16 cellular contexts compared by ENCODE assay signal in the genomic region with DNA sequence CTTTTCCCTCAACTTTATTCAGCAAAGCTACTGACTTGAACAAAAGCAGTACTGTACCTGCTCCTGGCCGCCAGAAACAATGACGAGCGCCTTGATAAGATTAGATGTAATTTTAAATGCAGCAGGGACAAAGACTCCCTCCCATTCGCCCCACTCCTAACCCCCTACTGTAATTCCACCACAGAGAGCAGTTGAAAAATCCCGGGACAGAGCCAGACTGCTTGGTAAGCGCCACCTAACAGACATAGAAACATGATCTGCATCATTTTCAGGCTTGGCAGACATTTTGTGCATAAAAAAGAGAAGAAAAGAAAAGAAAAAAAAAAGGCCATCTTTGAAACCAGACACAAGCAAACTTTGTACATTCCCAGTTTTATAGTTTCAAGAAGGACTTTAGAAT.
DNase-seq lines count a peak whose midpoint lies in the region; ATAC-seq and TF ChIP-seq lines count a peak whose summit lies in the region.
"Had no signal": no experiment of that assay in that cellular context is flagged by ENCODE, and none has a peak within 500 bp of the region (broad histone marks: within the 10 kb centered on the region; RNA-seq: fewer than 3 reads in every experiment).

No MANE protein-coding gene starts in this region.

- H3K4me3 ChIP-seq in hepatocyte (no peak overlapping the region), right lobe of liver (no peak overlapping the region), colonic mucosa (no peak overlapping the region)
- H3K4me3 ChIP-seq: ovary, SK-N-MC had no signal

- no peaks in the 10 kb centered on the region for H3K9me2 ChIP-seq in hepatocyte (replicated peaks; ENCODE audit: insufficient read depth)

- DNase-seq in HPDE6-E6E7 (ENCODE audit: extremely low spot score) = peak; percentile 1
- DNase-seq in RPMI7951 (ENCODE audit: low read depth) = peak; percentile 2
- peak; percentile 57 for DNase-seq in hepatocyte (ENCODE audit: low spot score)
- DNase-seq in renal cortical epithelial cell (ENCODE audit: low read depth) = peak; percentile 2
- no peak for DNase-seq in posterior vena cava (ENCODE audit: low spot score)
- DNase-seq in right lobe of liver = no peak
- no peak for DNase-seq in colonic mucosa
- DNase-seq: activated CD8-positive, alpha-beta T cell treated with anti-CD3 and anti-CD28 coated beads for 36 hours; AML-193; amygdala; DMS 273 treated with DMSO at 0.1 percent for 48 hours; immature natural killer cell; NCI-H2081 treated with DMSO at 0.1 percent for 48 hours; ovary had no signal

- WGBS in hepatocyte (ENCODE audit: low lambda C conversion rate, missing lambda C conversion rate) = 8% methylated on average over 6 of the region's 6 CpGs
- 8% methylated on average over 6 of the region's 6 CpGs for WGBS in right lobe of liver (ENCODE audit: insufficient coverage, low coverage, low lambda C conversion rate, missing lambda C conversion rate)

- no peaks in the 10 kb centered on the region for H3K9me3 ChIP-seq in hepatocyte (ENCODE audit: low read depth)
- no peaks in the 10 kb centered on the region for H3K9me3 ChIP-seq in right lobe of liver
- H3K9me3 ChIP-seq in colonic mucosa = no peaks in the 10 kb centered on the region
- H3K9me3 ChIP-seq: ovary had no signal

- H3K4me1 ChIP-seq in hepatocyte (ENCODE audit: insufficient read depth) (no peaks in the 10 kb centered on the region), right lobe of liver (no peaks in the 10 kb centered on the region), colonic mucosa (no peaks in the 10 kb centered on the region)

- H3K36me3 ChIP-seq in hepatocyte (replicated peaks; ENCODE audit: insufficient read depth, low read depth) (no peaks in the 10 kb centered on the region), right lobe of liver (no peaks in the 10 kb centered on the region), colonic mucosa (no peaks in the 10 kb centered on the region)
- H3K36me3 ChIP-seq: ovary had no signal

- TF ChIP-seq POLR2A in right lobe of liver (IDR thresholded peaks at IDR 0.05) = no peak

- no peaks in the 10 kb centered on the region for H4K20me1 ChIP-seq in hepatocyte (ENCODE audit: insufficient read depth, poor library complexity, severe bottlenecking)

- no peaks in the 10 kb centered on the region for H3K79me2 ChIP-seq in hepatocyte

- H3K9ac ChIP-seq in colonic mucosa (ENCODE audit: low read depth in 2 of 2, low read length in 2 of 2) = no peak overlapping the region

- H3K4me2 ChIP-seq in hepatocyte = peak overlapping the region; percentile 45

- intact Hi-C loops in posterior vena cava (cut with DNase I) = no loop called here
- intact Hi-C loops in right lobe of liver (cut with DNase I) = no loop called here
- intact Hi-C loops in colonic mucosa (cut with DNase I) = no loop called here

- H3K27me3 ChIP-seq in hepatocyte (no peaks in the 10 kb centered on the region), right lobe of liver (no peaks in the 10 kb centered on the region), colonic mucosa (no peaks in the 10 kb centered on the region)
- H3K27me3 ChIP-seq: ovary had no signal

- peak overlapping the region; percentile 70 for H3K27ac ChIP-seq in hepatocyte
- no peak overlapping the region for H3K27ac ChIP-seq in right lobe of liver
- H3K27ac ChIP-seq in colonic mucosa = no peak overlapping the region
- H3K27ac ChIP-seq: ovary, SK-N-MC had no signal

- TF ChIP-seq CTCF in hepatocyte (IDR thresholded peaks at IDR 0.05; ENCODE audit: poor library complexity) (no peak), right lobe of liver (IDR thresholded peaks at IDR 0.05) (no peak), colonic mucosa (IDR thresholded peaks at IDR 0.05) (no peak)

- peak overlapping the region; percentile 7 for H2AFZ ChIP-seq in hepatocyte

- ATAC-seq in right lobe of liver = no peak
- no peak for ATAC-seq in GM18520 (IDR thresholded peaks at IDR 0.05; ENCODE audit: unreplicated experiment)
- ATAC-seq: activated CD8-positive, alpha-beta T cell treated with anti-CD3 and anti-CD28 coated beads for 36 hours had no signal

Comparison
In these comparisons a context has a peak if more than half of its experiments do, and no peak if none do; other contexts are left out.
1. DNase-seq: peak in HPDE6-E6E7 (single experiment), RPMI7951 (single experiment), hepatocyte (single experiment) and renal cortical epithelial cell (single experiment); none in posterior vena cava (single experiment), right lobe of liver (0 of 3) and colonic mucosa (single experiment).